Comparison of ENCODE assay signal across 2 cellular contexts in genomic region chr1:230390371-230390770, GRCh38.
TF ChIP-seq lines count a peak whose summit lies in the region.

No MANE protein-coding gene starts in this region.

TF ChIP-seq in GM23338, 12 proteins besides CTCF, POLR2A, EP300 and RAD21:
- no peak for TF ChIP-seq ZNF114 (CRISPR knock-in tag; IDR thresholded peaks at IDR 0.05)
- TF ChIP-seq REST (IDR thresholded peaks at IDR 0.05; ENCODE audit: unreplicated experiment) = no peak
- no peak for TF ChIP-seq STAT1 (IDR thresholded peaks at IDR 0.05; ENCODE audit: unreplicated experiment)
- TF ChIP-seq JUNB (IDR thresholded peaks at IDR 0.05; ENCODE audit: unreplicated experiment) = no peak
- TF ChIP-seq EZH2 (IDR thresholded peaks at IDR 0.05; ENCODE audit: low read depth, unreplicated experiment) = no peak
- TF ChIP-seq ETS1 (IDR thresholded peaks at IDR 0.05) = no peak
- TF ChIP-seq ZNF462 (CRISPR knock-in tag; IDR thresholded peaks at IDR 0.05) = no peak
- no peak for TF ChIP-seq CREB1 (CRISPR knock-in tag; IDR thresholded peaks at IDR 0.05; ENCODE audit: low read depth)
- no peak for TF ChIP-seq NANOG (IDR thresholded peaks at IDR 0.05; ENCODE audit: borderline replicate concordance)
- TF ChIP-seq ZNF331 (CRISPR knock-in tag; IDR thresholded peaks at IDR 0.05; ENCODE audit: low read depth) = no peak
- no peak for TF ChIP-seq POLR2AphosphoS5 (IDR thresholded peaks at IDR 0.05; ENCODE audit: low read depth)
- TF ChIP-seq EZH2phosphoT487 (IDR thresholded peaks at IDR 0.05; ENCODE audit: unreplicated experiment) = no peak

TF ChIP-seq in H1, 55 proteins besides CTCF, POLR2A, EP300 and RAD21:
- TF ChIP-seq POLR2AphosphoS5 (IDR thresholded peaks at IDR 0.05; ENCODE audit: low read depth, low read length) (no peak), SP4 (IDR thresholded peaks at IDR 0.05; ENCODE audit: low read length) (no peak), MAX (IDR thresholded peaks at IDR 0.05) (no peak), CTBP2 (IDR thresholded peaks at IDR 0.05; ENCODE audit: borderline replicate concordance, insufficient read depth, insufficient read length, low read length) (no peak), CEBPB (IDR thresholded peaks at IDR 0.05; ENCODE audit: low read depth, low read length) (no peak), MAFK (IDR thresholded peaks at IDR 0.05; ENCODE audit: low read depth, low read length) (no peak), EGR1 (IDR thresholded peaks at IDR 0.05; ENCODE audit: borderline replicate concordance, low read depth, low read length) (no peak)
